In genomic region chr2:207394203-207394741, GRCh38 we compare ENCODE assay signal across 11 cellular contexts.
DNase-seq lines count a peak whose midpoint lies in the region; ATAC-seq and TF ChIP-seq lines count a peak whose summit lies in the region.
"Had no signal": no experiment of that assay in that cellular context is flagged by ENCODE, and none has a peak within 500 bp of the region (broad histone marks: within the 10 kb centered on the region; RNA-seq: fewer than 3 reads in every experiment).

No MANE protein-coding gene starts in this region.

- intact Hi-C loops in PC-9 (cut with micrococcal nuclease; ENCODE audit: unreplicated experiment): loop anchor here (5.0 kb wide), 1 partner anchor 57 kb away; no protein-coding TSS in a partner anchor

- no peaks in the 10 kb centered on the region for H3K9me3 Mint-ChIP-seq in endothelial cell (ENCODE audit: unreplicated experiment)
- H3K9me3 Mint-ChIP-seq: CD4-positive, alpha-beta T cell had no signal

- peak overlapping the region; percentile 6 for H3K4me3 Mint-ChIP-seq in endothelial cell (ENCODE audit: unreplicated experiment)
- H3K4me3 Mint-ChIP-seq: CD4-positive, alpha-beta T cell had no signal

- H3K4me1 ChIP-seq in PC-9 (replicated peaks; ENCODE audit: insufficient read depth) (peaks cover 37% of the 10 kb centered on the region), suprapubic skin (no peaks in the 10 kb centered on the region)

- no peaks in the 10 kb centered on the region for H3K9me3 ChIP-seq in PC-9 (ENCODE audit: insufficient read depth, low read depth)
- no peaks in the 10 kb centered on the region for H3K9me3 ChIP-seq in suprapubic skin

- H3K9me2 ChIP-seq in PC-9 (ENCODE audit: insufficient read depth): no peaks in the 10 kb centered on the region

- POLR2A ChIA-PET in PC-9 (lab: Charles Lee; ENCODE audit: unreplicated experiment): no interaction called here

- TF ChIP-seq EP300 in suprapubic skin (IDR thresholded peaks at IDR 0.05): no peak

- 68% methylated on average over 3 of the region's 3 CpGs for WGBS in suprapubic skin

- peak; percentile 25 for ATAC-seq in omental fat pad (ENCODE audit: low FRiP score)

- peak overlapping the region; percentile 99 for H3K27ac ChIP-seq in PC-9
- H3K27ac ChIP-seq in suprapubic skin: no peak overlapping the region
- H3K27ac ChIP-seq: cardiac muscle cell had no signal

- H2AFZ ChIP-seq in PC-9: 0 out of 2 replicates have a peak overlapping the region, but pooled peaks have one; percentile 3

- H4K20me1 ChIP-seq in PC-9 (ENCODE audit: insufficient read depth): no peaks in the 10 kb centered on the region

- TF ChIP-seq CTCF in PC-9 (conservative IDR thresholded peaks at IDR 0.05): no peak
- TF ChIP-seq CTCF in endothelial cell (IDR thresholded peaks at IDR 0.05; ENCODE audit: unreplicated experiment): no peak
- TF ChIP-seq CTCF in omental fat pad (IDR thresholded peaks at IDR 0.05): no peak
- no peak for TF ChIP-seq CTCF in suprapubic skin (IDR thresholded peaks at IDR 0.05)

- DNase-seq in GM04504 (ENCODE audit: low read depth) (peak; percentile 32), PC-9 (no peak), endothelial cell (ENCODE audit: low spot score) (no peak), omental fat pad (ENCODE audit: low spot score) (no peak), DMS79 (lab: John Stamatoyannopoulos, UW) (no peak), NCI-H2081 treated with DMSO at 0.1 percent for 48 hours (lab: John Stamatoyannopoulos, UW) (no peak), suprapubic skin (ENCODE audit: low spot score in 2 of 2) (no peak), NCI-H1092 (lab: John Stamatoyannopoulos, UW) (no peak)
- DNase-seq: CD4-positive, alpha-beta T cell; midbrain had no signal

- peaks cover 2% of the 10 kb centered on the region for H3K27me3 Mint-ChIP-seq in endothelial cell (ENCODE audit: unreplicated experiment)
- H3K27me3 Mint-ChIP-seq: CD4-positive, alpha-beta T cell had no signal

- H3K79me2 ChIP-seq in PC-9 (ENCODE audit: low read depth): no peaks in the 10 kb centered on the region

- H3K4me3 ChIP-seq in PC-9 (no peak overlapping the region; the same call in 1 of the 2 replicates), suprapubic skin (no peak overlapping the region)
- H3K4me3 ChIP-seq: cardiac muscle cell had no signal

- TSS peak; percentile 100 for BruUV-seq in PC-9 (replicated peaks; lab: Mats Ljungman, UMichigan)

- H3K4me1 Mint-ChIP-seq in endothelial cell (ENCODE audit: unreplicated experiment): no peaks in the 10 kb centered on the region

- CTCF ChIA-PET in PC-9 (lab: Charles Lee): no interaction called here

- H3F3A ChIP-seq in PC-9 (ENCODE audit: insufficient read depth, low read depth): peaks cover 35% of the 10 kb centered on the region

- TF ChIP-seq POLR2A in suprapubic skin (IDR thresholded peaks at IDR 0.05): no peak

- no peaks in the 10 kb centered on the region for H3K36me3 Mint-ChIP-seq in endothelial cell (ENCODE audit: low read depth, unreplicated experiment)

- H3K27me3 ChIP-seq in PC-9 (ENCODE audit: insufficient read depth, low read depth) (no peaks in the 10 kb centered on the region), suprapubic skin (no peaks in the 10 kb centered on the region)
- H3K27me3 ChIP-seq: cardiac muscle cell had no signal

- no peak overlapping the region for H3K27ac Mint-ChIP-seq in endothelial cell (ENCODE audit: unreplicated experiment)
- H3K27ac Mint-ChIP-seq: CD4-positive, alpha-beta T cell had no signal

- H3K36me3 ChIP-seq in PC-9 (ENCODE audit: low read depth) (no peaks in the 10 kb centered on the region), suprapubic skin (no peaks in the 10 kb centered on the region)
- H3K36me3 ChIP-seq: cardiac muscle cell had no signal

- H3K4me2 ChIP-seq in PC-9: peak overlapping the region; percentile 80
